ENCODE assay signal across 23 cellular contexts in the genomic region with DNA sequence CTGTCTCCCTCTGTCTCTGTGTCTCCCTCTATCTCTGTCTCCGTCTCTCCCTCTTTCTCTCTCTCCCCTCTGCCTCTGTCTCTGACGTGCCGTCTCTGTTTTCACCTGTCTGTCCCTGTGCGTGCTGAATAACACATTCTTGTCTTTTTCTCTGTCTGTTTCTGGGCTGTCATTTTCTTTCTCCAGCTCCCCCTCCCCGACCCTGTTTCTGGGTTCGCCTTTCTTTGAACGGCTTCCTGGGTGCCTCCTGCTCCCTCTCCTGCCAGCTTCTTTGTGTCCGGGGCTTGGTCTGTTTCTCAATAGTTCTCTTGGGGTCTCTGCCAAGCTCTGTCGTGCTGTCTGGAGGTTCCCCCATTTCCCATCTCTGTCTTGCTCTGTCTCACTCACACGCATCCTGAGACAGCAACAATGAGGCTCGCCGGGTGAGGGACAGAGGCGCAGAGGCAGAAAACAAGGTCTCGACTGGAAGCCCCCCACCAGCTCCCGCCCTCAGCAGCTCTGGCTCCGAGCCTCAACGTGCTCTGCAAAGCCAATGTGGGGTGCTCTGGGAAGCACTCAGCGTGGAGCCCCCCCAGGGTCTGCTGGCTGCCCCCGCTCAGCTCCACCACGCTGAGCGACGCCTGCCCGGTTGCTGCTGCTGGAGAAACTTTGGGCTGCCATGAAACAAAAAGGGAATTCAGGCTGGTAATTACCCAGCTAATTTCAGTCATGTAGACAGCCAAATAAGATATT. TPM values are rescaled to one million over a fixed set of nuclear protein-coding genes. Genes with fewer than 3 reads are reported as not detected.
"Had no signal": no experiment of that assay in that cellular context is flagged by ENCODE, and none has a peak within 500 bp of the region (broad histone marks: within the 10 kb centered on the region; RNA-seq: fewer than 3 reads in every experiment).

No MANE protein-coding gene starts in this region.

- H3K4me3 Mint-ChIP-seq: activated naive CD8-positive, alpha-beta T cell treated with anti-CD3 and anti-CD28 coated beads for 36 hours; stimulated activated effector memory CD8-positive, alpha-beta T cell treated with anti-CD3 and anti-CD28 coated beads, Interleukin-12 subunit alpha, Interleukin-12 subunit beta, amount 100 ng/mL, for 72 hours; stimulated activated naive CD8-positive, alpha-beta T cell treated with anti-CD3 and anti-CD28 coated beads, Interleukin-15, amount 100 ng/mL, for 72 hours had no signal

- H3K4me1 Mint-ChIP-seq: activated naive CD8-positive, alpha-beta T cell treated with anti-CD3 and anti-CD28 coated beads for 36 hours had no signal

- ATAC-seq: foreskin keratinocyte; naive thymus-derived CD4-positive, alpha-beta T cell; pancreas; right cardiac atrium; stimulated activated effector memory CD8-positive, alpha-beta T cell treated with anti-CD3 and anti-CD28 coated beads, Interleukin-12 subunit alpha, Interleukin-12 subunit beta, amount 100 ng/mL, for 72 hours; stimulated activated naive CD8-positive, alpha-beta T cell treated with anti-CD3 and anti-CD28 coated beads, Interleukin-15, amount 100 ng/mL, for 72 hours had no signal

- H3K36me3 ChIP-seq: breast epithelium, pancreas, tibial artery had no signal

- DNase-seq: activated CD4-positive, alpha-beta T cell treated with anti-CD3 and anti-CD28 coated beads for 1 hour; activated CD4-positive, alpha-beta T cell treated with anti-CD3 and anti-CD28 coated beads, Interleukin-2, amount 50 U/mL, for 1 hour; activated CD8-positive, alpha-beta memory T cell treated with anti-CD3 and anti-CD28 coated beads for 24 hours; activated CD8-positive, alpha-beta memory T cell treated with anti-CD3 and anti-CD28 coated beads, Interleukin-2, amount 50 U/mL, for 48 hours; activated naive CD4-positive, alpha-beta T cell treated with Interleukin-2 at 50 U/mL for 16 hours; activated naive CD8-positive, alpha-beta T cell treated with anti-CD3 and anti-CD28 coated beads for 36 hours; activated T-cell treated with anti-CD3 and anti-CD28 coated beads, Interleukin-2, amount 50 U/mL, for 48 hours; cerebellar nuclear complex; cortex of kidney; foreskin keratinocyte; naive thymus-derived CD4-positive, alpha-beta T cell; stimulated activated CD4-positive, alpha-beta T cell treated with anti-CD3 and anti-CD28 coated beads, Interleukin-2, amount 100 ng/mL, for 24 hours; stimulated activated naive CD8-positive, alpha-beta T cell treated with anti-CD3 and anti-CD28 coated beads, Interleukin-15, amount 100 ng/mL, for 72 hours; T-helper 1 cell; T-helper 9 cell had no signal

- H3K9me3 ChIP-seq: pancreas had no signal

- H3K27ac Mint-ChIP-seq: activated naive CD8-positive, alpha-beta T cell treated with anti-CD3 and anti-CD28 coated beads for 36 hours; naive thymus-derived CD4-positive, alpha-beta T cell; stimulated activated effector memory CD8-positive, alpha-beta T cell treated with anti-CD3 and anti-CD28 coated beads, Interleukin-12 subunit alpha, Interleukin-12 subunit beta, amount 100 ng/mL, for 72 hours had no signal

- H3K27ac ChIP-seq: breast epithelium, foreskin keratinocyte, pancreas, skin epidermis, tibial artery had no signal

- H3K4me1 ChIP-seq: foreskin keratinocyte had no signal

- H3K36me3 Mint-ChIP-seq: activated naive CD8-positive, alpha-beta T cell treated with anti-CD3 and anti-CD28 coated beads for 36 hours had no signal

- H3K4me3 ChIP-seq: breast epithelium, lung, pancreas, skin epidermis, tibial artery had no signal

- H3K9me3 Mint-ChIP-seq: activated naive CD8-positive, alpha-beta T cell treated with anti-CD3 and anti-CD28 coated beads for 36 hours; stimulated activated effector memory CD8-positive, alpha-beta T cell treated with anti-CD3 and anti-CD28 coated beads, Interleukin-12 subunit alpha, Interleukin-12 subunit beta, amount 100 ng/mL, for 72 hours; stimulated activated naive CD8-positive, alpha-beta T cell treated with anti-CD3 and anti-CD28 coated beads, Interleukin-15, amount 100 ng/mL, for 72 hours had no signal

RNA-seq across cellular contexts. Expression of gene CPLX1, which starts 3.4 kb away (rescaled TPM):
- total RNA-seq: glomerular endothelial cell had no signal
